In genomic region chr1:245589221-245589620, GRCh38 we compare ENCODE assay signal across 21 cellular contexts.
DNase-seq lines count a peak whose midpoint lies in the region; ATAC-seq and TF ChIP-seq lines count a peak whose summit lies in the region.
"Had no signal": no experiment of that assay in that cellular context is flagged by ENCODE, and none has a peak within 500 bp of the region (broad histone marks: within the 10 kb centered on the region; RNA-seq: fewer than 3 reads in every experiment).

No MANE protein-coding gene starts in this region.

- H3K9me3 ChIP-seq in SK-N-SH = no peaks in the 10 kb centered on the region
- no peaks in the 10 kb centered on the region for H3K9me3 ChIP-seq in smooth muscle cell (replicated peaks; ENCODE audit: low read depth)
- H3K9me3 ChIP-seq: SJSA1 had no signal

- H3F3A ChIP-seq in SK-N-SH (replicated peaks; ENCODE audit: insufficient read depth) (peaks cover 15% of the 10 kb centered on the region), smooth muscle cell (ENCODE audit: low read depth) (peaks cover 22% of the 10 kb centered on the region)

- H3K9ac ChIP-seq in SK-N-SH (no peak overlapping the region), smooth muscle cell (ENCODE audit: low read depth) (no peak overlapping the region)

- H3K36me3 Mint-ChIP-seq in brain (peaks cover 5% of the 10 kb centered on the region), nephron progenitor cell (ENCODE audit: low read depth) (peaks cover 30% of the 10 kb centered on the region)
- H3K36me3 Mint-ChIP-seq: CD4-positive, alpha-beta memory T cell had no signal

- peak overlapping the region in 1 of 2 experiments; percentile 96; a peak in 2 of 4 replicates for H3K27ac ChIP-seq in SK-N-SH (ENCODE audit: low read depth in 2 of 2, low read length in 1 of 2)
- H3K27ac ChIP-seq in smooth muscle cell (ENCODE audit: low read depth) = peak overlapping the region; percentile 83
- H3K27ac ChIP-seq: SJSA1 had no signal

- no peak for ATAC-seq in SK-N-SH treated with all-trans-retinoic acid at 6 μM for 48 hours
- ATAC-seq in GM19463 (IDR thresholded peaks at IDR 0.05; ENCODE audit: unreplicated experiment) = no peak

- H3K4me1 ChIP-seq in SK-N-SH (ENCODE audit: control insufficient read depth in 1 of 2, insufficient read depth in 2 of 2, low read depth in 1 of 2, low read length in 1 of 2) = peaks cover 0 to 55% of the 10 kb centered on the region in 2 experiments; a peak in 3 of 4 replicates
- peaks cover 3% of the 10 kb centered on the region for H3K4me1 ChIP-seq in smooth muscle cell (ENCODE audit: low read depth)

- H3K27ac Mint-ChIP-seq in brain (peak overlapping the region; percentile 65 to 94 (median 78)), nephron progenitor cell (peak overlapping the region; percentile 26)
- H3K27ac Mint-ChIP-seq: CD4-positive, alpha-beta memory T cell had no signal

- TF ChIP-seq CTCF in SK-N-SH (IDR thresholded peaks at IDR 0.05) = no peak
- no peak for TF ChIP-seq CTCF in brain (conservative IDR thresholded peaks at IDR 0.05)
- no peak for TF ChIP-seq CTCF in nephron progenitor cell (IDR thresholded peaks at IDR 0.05)
- TF ChIP-seq CTCF in smooth muscle cell (IDR thresholded peaks at IDR 0.05; ENCODE audit: borderline replicate concordance, insufficient read depth, poor library complexity, severe bottlenecking) = no peak

- H3K9me2 ChIP-seq in SK-N-SH = no peaks in the 10 kb centered on the region

- no peak for TF ChIP-seq RAD21 in SK-N-SH (IDR thresholded peaks at IDR 0.05; ENCODE audit: low read length)

- H3K4me1 Mint-ChIP-seq in brain = peaks cover 69% of the 10 kb centered on the region
- peaks cover 76% of the 10 kb centered on the region for H3K4me1 Mint-ChIP-seq in nephron progenitor cell
- H3K4me1 Mint-ChIP-seq: CD4-positive, alpha-beta memory T cell had no signal

- H3K27me3 Mint-ChIP-seq in brain (peaks cover 3% of the 10 kb centered on the region), nephron progenitor cell (ENCODE audit: low read depth, poor library complexity) (no peaks in the 10 kb centered on the region)
- H3K27me3 Mint-ChIP-seq: CD4-positive, alpha-beta memory T cell had no signal

- WGBS in SK-N-SH (ENCODE audit: low lambda C conversion rate) = 87% methylated on average over 8 of the region's 10 CpGs
- WGBS in smooth muscle cell (ENCODE audit: low lambda C conversion rate) = 84% methylated on average over 10 of the region's 10 CpGs

- POLR2A ChIA-PET in SK-N-SH (lab: Yijun Ruan, JAX) = no interaction called here

- TF ChIP-seq EP300 in SK-N-SH (IDR thresholded peaks at IDR 0.05; ENCODE audit: borderline replicate concordance in 1 of 2, low read depth in 1 of 2, low read length in 1 of 2) = no peak

- H3K9me3 Mint-ChIP-seq in brain (peaks cover 0 to 7% (median 5%) of the 10 kb centered on the region in 5 experiments), nephron progenitor cell (peaks cover 7% of the 10 kb centered on the region)

- H4K20me1 ChIP-seq in SK-N-SH (ENCODE audit: insufficient read depth) (no peaks in the 10 kb centered on the region), smooth muscle cell (ENCODE audit: low read depth) (no peaks in the 10 kb centered on the region)

- no peak overlapping the region for H3K4me2 ChIP-seq in SK-N-SH
- H3K4me2 ChIP-seq in smooth muscle cell = no peak overlapping the region

- CTCF ChIA-PET in SK-N-SH (lab: Yijun Ruan, JAX) = interaction anchor here (1.3 kb wide), 1 partner anchor 17 kb away, joined by 4 read pairs; no protein-coding TSS in a partner anchor

- H3K79me2 ChIP-seq in SK-N-SH (ENCODE audit: insufficient read depth) = no peaks in the 10 kb centered on the region
- H3K79me2 ChIP-seq in smooth muscle cell (ENCODE audit: low read depth) = peaks cover 42% of the 10 kb centered on the region

- H3K27me3 ChIP-seq in SK-N-SH (ENCODE audit: insufficient read depth) (no peaks in the 10 kb centered on the region), smooth muscle cell (ENCODE audit: low read depth) (no peaks in the 10 kb centered on the region)
- H3K27me3 ChIP-seq: SJSA1 had no signal

- H3K36me3 ChIP-seq in SK-N-SH (replicated peaks in 1 of 2; ENCODE audit: control insufficient read depth in 1 of 2, insufficient read depth in 2 of 2, low read length in 1 of 2) (peaks cover 0 to 8% of the 10 kb centered on the region in 2 experiments), smooth muscle cell (ENCODE audit: low read depth) (no peaks in the 10 kb centered on the region)
- H3K36me3 ChIP-seq: SJSA1 had no signal

- H3K4me3 ChIP-seq in SK-N-SH (ENCODE audit: low read depth in 2 of 2, low read length in 1 of 2) (no peak overlapping the region), smooth muscle cell (no peak overlapping the region)
- H3K4me3 ChIP-seq: SJSA1 had no signal

- peak overlapping the region in 2 of 5 experiments; percentile 24 to 75 for H3K4me3 Mint-ChIP-seq in brain
- H3K4me3 Mint-ChIP-seq in nephron progenitor cell = no peak overlapping the region
- H3K4me3 Mint-ChIP-seq: CD4-positive, alpha-beta memory T cell had no signal

- DNase-seq in SK-N-SH (peak; percentile 39), nephron progenitor cell (no peak), smooth muscle cell (lab: John Stamatoyannopoulos, UW; ENCODE audit: unreplicated experiment) (no peak)
- no peak for DNase-seq in effector CD8-positive, alpha-beta T cell (lab: John Stamatoyannopoulos, UW)
- no peak for DNase-seq in stimulated activated CD4-positive, alpha-beta T cell treated with anti-CD3 and anti-CD28 coated beads, Interleukin-15, amount 100 ng/mL, for 24 hours
- DNase-seq: AML-193; CD4-positive, alpha-beta memory T cell; COR-L47; DMS53; HCEC 1CT; KBM-7; MV-4-11; NCI-H2081; NCI-H2171; NCI-H446; Right ventricle myocardium superior; RPMI8226 had no signal

- H2AFZ ChIP-seq in SK-N-SH (ENCODE audit: low read depth) = no peak overlapping the region
- no peak overlapping the region for H2AFZ ChIP-seq in smooth muscle cell (ENCODE audit: low read depth)

TF ChIP-seq in SK-N-SH, 30 proteins besides CTCF, POLR2A, EP300 and RAD21 (continues in another document):
- TF ChIP-seq GABPA (IDR thresholded peaks at IDR 0.05; ENCODE audit: low read depth) (no peak), USF2 (IDR thresholded peaks at IDR 0.05; ENCODE audit: borderline replicate concordance, low read depth, low read length) (no peak), TCF12 (IDR thresholded peaks at IDR 0.05) (no peak), SIN3A (IDR thresholded peaks at IDR 0.05; ENCODE audit: borderline replicate concordance, low read depth, low read length) (no peak), MXI1 (IDR thresholded peaks at IDR 0.05; ENCODE audit: low read depth, low read length) (no peak), EZH2phosphoT487 (IDR thresholded peaks at IDR 0.05; ENCODE audit: borderline replicate concordance, low read depth) (no peak), ELF1 (IDR thresholded peaks at IDR 0.05) (no peak), RCOR1 (IDR thresholded peaks at IDR 0.05; ENCODE audit: low read length) (no peak)

TF ChIP-seq in SK-N-SH treated with all-trans-retinoic acid at 6 μM for 48 hours, 23 proteins besides CTCF, POLR2A, EP300 and RAD21:
- TF ChIP-seq CSDC2 (CRISPR knock-in tag; IDR thresholded peaks at IDR 0.05) = no peak
